Comparison of ENCODE assay signal across 16 cellular contexts in the genomic region with DNA sequence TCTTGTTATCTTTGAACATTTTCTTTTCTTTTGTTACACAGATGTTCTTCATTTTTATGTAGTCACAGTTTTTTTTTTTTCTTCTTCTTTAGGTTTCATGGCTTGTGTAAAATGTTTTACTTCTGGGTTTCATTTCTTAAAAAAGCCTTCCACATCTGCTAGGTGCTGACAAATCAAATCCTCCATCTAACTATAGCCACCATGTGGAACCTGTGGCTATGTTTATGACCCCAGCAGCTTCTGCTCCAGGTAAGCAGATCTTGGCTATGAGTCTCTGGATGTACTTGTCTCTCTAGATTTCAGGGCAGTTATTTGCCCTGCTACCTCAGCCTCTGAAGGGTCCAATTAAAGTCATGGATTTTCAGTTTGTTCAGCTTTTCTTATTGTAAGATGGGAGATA. TPM values are rescaled to one million over a fixed set of nuclear protein-coding genes. Genes with fewer than 3 reads are reported as not detected.
DNase-seq lines count a peak whose midpoint lies in the region; ATAC-seq, FAIRE-seq and TF ChIP-seq lines count a peak whose summit lies in the region.
"Had no signal": no experiment of that assay in that cellular context is flagged by ENCODE, and none has a peak within 500 bp of the region (broad histone marks: within the 10 kb centered on the region; RNA-seq: fewer than 3 reads in every experiment).

No MANE protein-coding gene starts in this region.

- H3K27ac Mint-ChIP-seq in natural killer cell, result no peak overlapping the region

- H3K27ac ChIP-seq in right atrium auricular region, result no peak overlapping the region
- H3K27ac ChIP-seq: HL-60 had no signal

- no peak overlapping the region for H3K4me3 ChIP-seq in right atrium auricular region

- H3K9me3 ChIP-seq in right atrium auricular region, result peaks cover 0 to 14% of the 10 kb centered on the region in 2 donors

- H3K27me3 Mint-ChIP-seq in natural killer cell (ENCODE audit: low read depth in 2 of 2), result peaks cover 6 to 9% of the 10 kb centered on the region in 2 donors

- H3K36me3 ChIP-seq in right atrium auricular region, result no peaks in the 10 kb centered on the region

- DNase-seq in GM12892 (ENCODE audit: insufficient read length) (no peak), ureter (ENCODE audit: low spot score) (no peak), natural killer cell (no peak), right atrium auricular region (ENCODE audit: low spot score) (no peak)
- DNase-seq: activated CD4-positive, alpha-beta T cell treated with anti-CD3 and anti-CD28 coated beads, Interleukin-2, amount 50 U/mL, for 4 hours; activated naive CD4-positive, alpha-beta T cell; hypothalamus; mammary epithelial cell; NCI-H226; nucleus accumbens had no signal

- FAIRE-seq in GM12892 (lab: Jason Lieb, UNC), result peak; percentile 9
- FAIRE-seq: urothelium cell line had no signal

- TF ChIP-seq CTCF in natural killer cell (IDR thresholded peaks at IDR 0.05), result no peak
- no peak for TF ChIP-seq CTCF in right atrium auricular region (IDR thresholded peaks at IDR 0.05)

- no peaks in the 10 kb centered on the region for H3K4me1 Mint-ChIP-seq in natural killer cell

- ATAC-seq in GM19395 (IDR thresholded peaks at IDR 0.05; ENCODE audit: unreplicated experiment) (peak; percentile 90), HG02623 (IDR thresholded peaks at IDR 0.05; ENCODE audit: unreplicated experiment) (peak; percentile 86), HG03342 (IDR thresholded peaks at IDR 0.05; ENCODE audit: unreplicated experiment) (peak; percentile 68), HG02840 (IDR thresholded peaks at IDR 0.05; ENCODE audit: low FRiP score, unreplicated experiment) (no peak), natural killer cell (no peak)

- TF ChIP-seq POLR2A in GM12892 (IDR thresholded peaks at IDR 0.05; ENCODE audit: low read depth, low read length), result no peak

- no peaks in the 10 kb centered on the region for H3K27me3 ChIP-seq in right atrium auricular region

- H3K4me1 ChIP-seq in right atrium auricular region, result no peaks in the 10 kb centered on the region

- no peaks in the 10 kb centered on the region for H3K36me3 Mint-ChIP-seq in natural killer cell

- no peaks in the 10 kb centered on the region for H3K9me3 Mint-ChIP-seq in natural killer cell

- H3K4me3 Mint-ChIP-seq in natural killer cell, result no peak overlapping the region

- intact Hi-C loops in natural killer cell (cut with micrococcal nuclease), result no loop called here

RNA-seq across cellular contexts. Expression of gene OXSM, which starts 44.5 kb away (rescaled TPM):
- polyA plus RNA-seq in GM12892 (2012; ENCODE audit: missing spikeins), result 24.5 TPM
- total RNA-seq in ureter, result 10.3 TPM
- 10 to 100 TPM in 1 of 3 donors, 1 to 10 TPM in 2; 7.3 to 12.2 (median 8.6) TPM for total RNA-seq in natural killer cell
- total RNA-seq in right atrium auricular region, result 10 to 100 TPM; 12.9 to 17.2 TPM

RNA-seq across cellular contexts. Expression of gene NGLY1, which starts 51.1 kb away (rescaled TPM):
- polyA plus RNA-seq in GM12892 (2012; ENCODE audit: missing spikeins), result 50.6 TPM
- total RNA-seq in ureter (54.3 TPM), natural killer cell (10 to 100 TPM; 63.0 to 93.5 (median 88.6) TPM), right atrium auricular region (10 to 100 TPM; 20.2 to 21.8 TPM)

Comparison
In these comparisons a context has a peak if more than half of its experiments do, and no peak if none do; other contexts are left out.
1. ATAC-seq: peak in GM19395 (single experiment), HG02623 (single experiment) and HG03342 (single experiment); none in HG02840 (single experiment) and natural killer cell (0 of 3).